In genomic region chr11:100970273-100971164, GRCh38 we compare ENCODE assay signal across 12 cellular contexts.
"Had no signal": no experiment of that assay in that cellular context is flagged by ENCODE, and none has a peak within 500 bp of the region (broad histone marks: within the 10 kb centered on the region; RNA-seq: fewer than 3 reads in every experiment).

No MANE protein-coding gene starts in this region.

- DNase-seq: activated CD4-positive, alpha-beta T cell treated with anti-CD3 and anti-CD28 coated beads for 1 hour; activated CD4-positive, alpha-beta T cell treated with anti-CD3 and anti-CD28 coated beads, Interleukin-2, amount 50 U/mL, for 48 hours; activated naive CD8-positive, alpha-beta T cell treated with anti-CD3 and anti-CD28 coated beads, Interleukin-2, amount 10 ng/mL, durations not matched to agents 7 days and 5 days; activated T-cell treated with anti-CD3 and anti-CD28 coated beads, Interleukin-2, amount 50 U/mL, for 4 hours; aorta; glutamatergic neuron; nephron progenitor cell; psoas muscle; stimulated activated CD4-positive, alpha-beta T cell treated with anti-CD3 and anti-CD28 coated beads, Interleukin-12 subunit alpha, Interleukin-12 subunit beta, amount 100 ng/mL, for 4 hours; stimulated activated CD4-positive, alpha-beta T cell treated with anti-CD3 and anti-CD28 coated beads, Interleukin-2, amount 100 ng/mL, for 48 hours; stimulated activated naive CD4-positive, alpha-beta T cell treated with Interleukin-2 at 50 U/mL for 16 hours; T-helper 2 cell had no signal

- ATAC-seq: activated T-cell treated with anti-CD3 and anti-CD28 coated beads, Interleukin-2, amount 50 U/mL, for 4 hours; psoas muscle had no signal

- H3K4me3 ChIP-seq: psoas muscle had no signal

- H3K4me1 ChIP-seq: psoas muscle had no signal

- H3K27ac ChIP-seq: psoas muscle had no signal
